ENCODE assay signal across 23 cellular contexts in genomic region chr7:28309684-28310083, GRCh38.
DNase-seq lines count a peak whose midpoint lies in the region; ATAC-seq and TF ChIP-seq lines count a peak whose summit lies in the region.
"Had no signal": no experiment of that assay in that cellular context is flagged by ENCODE, and none has a peak within 500 bp of the region (broad histone marks: within the 10 kb centered on the region; RNA-seq: fewer than 3 reads in every experiment).

No MANE protein-coding gene starts in this region.

- TF ChIP-seq CTCF in Caco-2 (IDR thresholded peaks at IDR 0.05; ENCODE audit: insufficient read depth in 1 of 2, low read depth in 1 of 2, low read length in 1 of 2, severe bottlenecking in 1 of 2, unreplicated experiment in 1 of 2) (no peak), GM23338 (conservative IDR thresholded peaks at IDR 0.05; ENCODE audit: low read depth in 2 of 2) (no peak), hepatocyte (IDR thresholded peaks at IDR 0.05; ENCODE audit: poor library complexity) (no peak), colonic mucosa (IDR thresholded peaks at IDR 0.05) (no peak)

- DNase-seq in Caco-2 (peak in 1 of 2 experiments; percentile 22), GM23338 (ENCODE audit: low spot score) (no peak), hepatocyte (ENCODE audit: low spot score) (peak; percentile 40), trophoblast cell (no peak), colonic mucosa (no peak), NCI-H1694 (lab: John Stamatoyannopoulos, UW) (no peak)
- no peak for DNase-seq in naive thymus-derived CD8-positive, alpha-beta T cell
- DNase-seq: 8988T; ACHN; AML-193; BE2C; CD4-positive, alpha-beta T cell; CD8-positive, alpha-beta memory T cell; COR-L47; DMS 273 treated with DMSO at 0.1 percent for 48 hours; DND-41; GOT3; H7; HCEC 1CT had no signal

- no peak overlapping the region for H3K4ac ChIP-seq in trophoblast cell (ENCODE audit: low read depth, low read length)

- ATAC-seq in GM23338 (no peak), HG02981 (IDR thresholded peaks at IDR 0.05; ENCODE audit: unreplicated experiment) (no peak)
- ATAC-seq in naive thymus-derived CD8-positive, alpha-beta T cell, result no peak
- ATAC-seq: A549 had no signal

- CTCF ChIA-PET in Caco-2 (lab: Charles Lee), result no interaction called here

- 74% methylated on average over 2 of the region's 2 CpGs for WGBS in hepatocyte (ENCODE audit: low lambda C conversion rate, missing lambda C conversion rate)
- WGBS in trophoblast cell (ENCODE audit: extremely low coverage, insufficient coverage, insufficient read length), result no CpG with 5 or more reads among the region's 2 CpGs

- H4K91ac ChIP-seq in trophoblast cell (ENCODE audit: low read depth, low read length), result no peak overlapping the region

- no peak overlapping the region for H3K4me3 ChIP-seq in Caco-2 (ENCODE audit: low read depth, low read length)
- H3K4me3 ChIP-seq in GM23338, result no peak overlapping the region
- no peak overlapping the region for H3K4me3 ChIP-seq in hepatocyte
- H3K4me3 ChIP-seq in trophoblast cell (ENCODE audit: low read depth, low read length), result no peak overlapping the region
- no peak overlapping the region for H3K4me3 ChIP-seq in colonic mucosa
- H3K4me3 ChIP-seq: A549; BLaER1 treated with 17β-estradiol and CSF1 and Interleukin-3, amounts not matched to agents 10 nM and 100 nM had no signal

- peak overlapping the region; percentile 9 for H3K27ac Mint-ChIP-seq in Caco-2 (ENCODE audit: unreplicated experiment)
- H3K27ac Mint-ChIP-seq in GM23338, result no peak overlapping the region
- no peak overlapping the region for H3K27ac Mint-ChIP-seq in naive thymus-derived CD8-positive, alpha-beta T cell
- H3K27ac Mint-ChIP-seq: CD4-positive, alpha-beta T cell had no signal

- no peaks in the 10 kb centered on the region for H3F3A ChIP-seq in GM23338 (replicated peaks; ENCODE audit: low read depth)

- H4K20me1 ChIP-seq in GM23338 (replicated peaks; ENCODE audit: insufficient read depth), result no peaks in the 10 kb centered on the region
- H4K20me1 ChIP-seq in hepatocyte (ENCODE audit: insufficient read depth, poor library complexity, severe bottlenecking), result no peaks in the 10 kb centered on the region
- H4K20me1 ChIP-seq: BLaER1 treated with 17β-estradiol and CSF1 and Interleukin-3, amounts not matched to agents 10 nM and 100 nM had no signal

- H3K36me3 Mint-ChIP-seq in Caco-2 (ENCODE audit: insufficient read depth, unreplicated experiment) (no peaks in the 10 kb centered on the region), GM23338 (ENCODE audit: low read depth) (no peaks in the 10 kb centered on the region; the same call in 2 of the 3 replicates)
- H3K36me3 Mint-ChIP-seq in naive thymus-derived CD8-positive, alpha-beta T cell, result no peaks in the 10 kb centered on the region
- H3K36me3 Mint-ChIP-seq: CD14-positive monocyte; CD8-positive, alpha-beta memory T cell had no signal

- POLR2A ChIA-PET in Caco-2 (lab: Charles Lee), result no interaction called here
- POLR2A ChIA-PET in naive thymus-derived CD8-positive, alpha-beta T cell (lab: Charles Lee), result no interaction called here

- H3K9me3 Mint-ChIP-seq in Caco-2 (ENCODE audit: unreplicated experiment) (no peaks in the 10 kb centered on the region), GM23338 (no peaks in the 10 kb centered on the region)
- no peaks in the 10 kb centered on the region for H3K9me3 Mint-ChIP-seq in naive thymus-derived CD8-positive, alpha-beta T cell
- H3K9me3 Mint-ChIP-seq: CD4-positive, alpha-beta T cell had no signal

- H3K36me3 ChIP-seq in Caco-2 (ENCODE audit: control insufficient read depth, insufficient read depth, low read length) (no peaks in the 10 kb centered on the region), GM23338 (ENCODE audit: insufficient read depth) (no peaks in the 10 kb centered on the region), hepatocyte (replicated peaks; ENCODE audit: insufficient read depth, low read depth) (no peaks in the 10 kb centered on the region), trophoblast cell (ENCODE audit: control insufficient read depth in 1 of 2, insufficient read depth in 2 of 2, low read length in 2 of 2) (no peaks in the 10 kb centered on the region), colonic mucosa (no peaks in the 10 kb centered on the region)
- H3K36me3 ChIP-seq: BE2C; BLaER1 treated with 17β-estradiol and CSF1 and Interleukin-3, amounts not matched to agents 10 nM and 100 nM had no signal

- H3K9me3 ChIP-seq in Caco-2, result no peaks in the 10 kb centered on the region
- H3K9me3 ChIP-seq in hepatocyte (ENCODE audit: low read depth), result no peaks in the 10 kb centered on the region
- H3K9me3 ChIP-seq in trophoblast cell (ENCODE audit: insufficient read depth, low read depth, low read length), result peaks cover 3% of the 10 kb centered on the region
- no peaks in the 10 kb centered on the region for H3K9me3 ChIP-seq in colonic mucosa
- H3K9me3 ChIP-seq: BE2C; BLaER1 treated with 17β-estradiol and CSF1 and Interleukin-3, amounts not matched to agents 10 nM and 100 nM had no signal

- no peak overlapping the region for H2BK5ac ChIP-seq in trophoblast cell (ENCODE audit: low read depth, low read length, poor library complexity)

- H3K4me1 ChIP-seq in Caco-2 (peaks cover 31% of the 10 kb centered on the region), GM23338 (ENCODE audit: insufficient read depth) (peaks cover 4% of the 10 kb centered on the region), hepatocyte (ENCODE audit: insufficient read depth) (peaks cover 12% of the 10 kb centered on the region), trophoblast cell (ENCODE audit: control insufficient read depth in 1 of 2, insufficient read depth in 2 of 2, low read length in 2 of 2) (no peaks in the 10 kb centered on the region), colonic mucosa (no peaks in the 10 kb centered on the region)
- H3K4me1 ChIP-seq: BE2C; BLaER1 treated with 17β-estradiol and CSF1 and Interleukin-3, amounts not matched to agents 10 nM and 100 nM had no signal

- BruUV-seq in Caco-2 (replicated peaks; lab: Mats Ljungman, UMichigan), result no TSS peak

- H4K12ac ChIP-seq in trophoblast cell (ENCODE audit: low read depth, low read length), result no peak overlapping the region

- H3K4me1 Mint-ChIP-seq in Caco-2 (ENCODE audit: low read depth, unreplicated experiment) (peaks cover 22% of the 10 kb centered on the region), GM23338 (peaks cover 21% of the 10 kb centered on the region)
- H3K4me1 Mint-ChIP-seq in naive thymus-derived CD8-positive, alpha-beta T cell, result no peaks in the 10 kb centered on the region
- H3K4me1 Mint-ChIP-seq: CD14-positive monocyte; CD8-positive, alpha-beta memory T cell had no signal

- H3K27me3 Mint-ChIP-seq in Caco-2 (ENCODE audit: insufficient read depth, unreplicated experiment), result no peaks in the 10 kb centered on the region
- H3K27me3 Mint-ChIP-seq in GM23338 (ENCODE audit: insufficient read depth, low read depth, poor library complexity), result no peaks in the 10 kb centered on the region
- peaks cover 11 to 30% (median 18%) of the 10 kb centered on the region in 5 donors for H3K27me3 Mint-ChIP-seq in naive thymus-derived CD8-positive, alpha-beta T cell

- H2AFZ ChIP-seq in GM23338 (0 out of 2 replicates have a peak overlapping the region, but pooled peaks have one; percentile 23), hepatocyte (no peak overlapping the region), trophoblast cell (ENCODE audit: insufficient read depth, low read length, poor library complexity) (no peak overlapping the region)

- intact Hi-C loops in Caco-2 (cut with micrococcal nuclease; ENCODE audit: unreplicated experiment), result no loop called here
- intact Hi-C loops in colonic mucosa (cut with DNase I), result no loop called here

- H2BK120ac ChIP-seq in trophoblast cell (ENCODE audit: insufficient read depth, low read length, poor library complexity), result no peak overlapping the region

- peak overlapping the region; percentile 76 for H3K23ac ChIP-seq in trophoblast cell (ENCODE audit: low read length)

- H3K79me2 ChIP-seq in GM23338 (replicated peaks; ENCODE audit: insufficient read depth), result no peaks in the 10 kb centered on the region
- no peaks in the 10 kb centered on the region for H3K79me2 ChIP-seq in hepatocyte
- no peaks in the 10 kb centered on the region for H3K79me2 ChIP-seq in trophoblast cell (ENCODE audit: control insufficient read depth, insufficient read depth, low read length, poor library complexity)

- no peak overlapping the region for H3K4me2 ChIP-seq in GM23338
- peak overlapping the region; percentile 56 for H3K4me2 ChIP-seq in hepatocyte
- H3K4me2 ChIP-seq in trophoblast cell (ENCODE audit: low read length), result no peak overlapping the region
- H3K4me2 ChIP-seq: A549; BLaER1 treated with 17β-estradiol and CSF1 and Interleukin-3, amounts not matched to agents 10 nM and 100 nM had no signal

- H2BK12ac ChIP-seq in trophoblast cell (ENCODE audit: low read length), result no peak overlapping the region

- H3K9ac ChIP-seq in trophoblast cell (ENCODE audit: low read length) (peak overlapping the region; percentile 67), colonic mucosa (ENCODE audit: low read depth in 2 of 2, low read length in 2 of 2) (no peak overlapping the region)
- H3K9ac ChIP-seq: BLaER1 treated with 17β-estradiol and CSF1 and Interleukin-3, amounts not matched to agents 10 nM and 100 nM had no signal

- H3K9me2 ChIP-seq in GM23338 (ENCODE audit: insufficient read depth), result peaks cover 3% of the 10 kb centered on the region; the same call in 1 of the 2 replicates
- no peaks in the 10 kb centered on the region for H3K9me2 ChIP-seq in hepatocyte (replicated peaks; ENCODE audit: insufficient read depth)

- H3K4me3 Mint-ChIP-seq in Caco-2 (ENCODE audit: unreplicated experiment) (peak overlapping the region; percentile 31), GM23338 (no peak overlapping the region)
- H3K4me3 Mint-ChIP-seq in naive thymus-derived CD8-positive, alpha-beta T cell, result no peak overlapping the region
- H3K4me3 Mint-ChIP-seq: CD14-positive monocyte; CD4-positive, alpha-beta T cell; CD8-positive, alpha-beta memory T cell had no signal

- H3K27ac ChIP-seq in GM23338 (ENCODE audit: low read depth) (no peak overlapping the region), hepatocyte (peak overlapping the region; percentile 49), trophoblast cell (ENCODE audit: low read depth, low read length) (no peak overlapping the region), colonic mucosa (no peak overlapping the region)
- H3K27ac ChIP-seq: A549; BLaER1 treated with 17β-estradiol and CSF1 and Interleukin-3, amounts not matched to agents 10 nM and 100 nM had no signal

- no peaks in the 10 kb centered on the region for H3K27me3 ChIP-seq in Caco-2 (replicated peaks; ENCODE audit: control insufficient read depth, insufficient read depth, low read length)
- no peaks in the 10 kb centered on the region for H3K27me3 ChIP-seq in GM23338 (ENCODE audit: insufficient read depth)
- H3K27me3 ChIP-seq in hepatocyte, result no peaks in the 10 kb centered on the region
- no peaks in the 10 kb centered on the region for H3K27me3 ChIP-seq in trophoblast cell (ENCODE audit: insufficient read depth, low read length)
- no peaks in the 10 kb centered on the region for H3K27me3 ChIP-seq in colonic mucosa
- H3K27me3 ChIP-seq: BE2C; BLaER1 treated with 17β-estradiol and CSF1 and Interleukin-3, amounts not matched to agents 10 nM and 100 nM had no signal

- H3K14ac ChIP-seq in trophoblast cell (ENCODE audit: low read length), result no peak overlapping the region

- no peak overlapping the region for H2AK5ac ChIP-seq in trophoblast cell (ENCODE audit: low read length)

- no peak overlapping the region for H3K18ac ChIP-seq in trophoblast cell (ENCODE audit: low read length)

- H4K8ac ChIP-seq in trophoblast cell (ENCODE audit: low read depth, low read length), result no peak overlapping the region

- no peaks in the 10 kb centered on the region for H3K79me1 ChIP-seq in trophoblast cell (ENCODE audit: low read length)
